8 cellular contexts compared by ENCODE assay signal in genomic region chr17:73546770-73547345, GRCh38.
DNase-seq lines count a peak whose midpoint lies in the region; ATAC-seq and TF ChIP-seq lines count a peak whose summit lies in the region.

No MANE protein-coding gene starts in this region.

- H3K4me1 ChIP-seq in HCT116 (ENCODE audit: control insufficient read depth in 1 of 2, insufficient read depth in 2 of 2, low read length in 2 of 2) (peaks cover 7% of the 10 kb centered on the region in 2 experiments; a peak in 3 of 4 replicates), SJCRH30 (peaks cover 12% of the 10 kb centered on the region; the same call in 1 of the 2 replicates), testis (peaks cover 19% of the 10 kb centered on the region), ascending aorta (no peaks in the 10 kb centered on the region)

- intact Hi-C loops in HCT116 (cut with micrococcal nuclease) (no loop called here), testis (cut with DNase I; ENCODE audit: low total_unique reads) (no loop called here), ascending aorta (cut with DNase I) (no loop called here)

- no peaks in the 10 kb centered on the region for H3K79me2 ChIP-seq in HCT116 (ENCODE audit: insufficient read depth, low read length)

- no peak overlapping the region for H3K9ac ChIP-seq in HCT116 (ENCODE audit: low read length)

- TF ChIP-seq RAD21 in HCT116 (IDR thresholded peaks at IDR 0.05; ENCODE audit: low read depth), result no peak

- no peak overlapping the region for H3K27ac ChIP-seq in HCT116 (ENCODE audit: low read depth, low read length)
- no peak overlapping the region for H3K27ac ChIP-seq in SJCRH30
- H3K27ac ChIP-seq in testis, result no peak overlapping the region
- no peak overlapping the region for H3K27ac ChIP-seq in ascending aorta

- BruUV-seq in HCT116 (replicated peaks; lab: Mats Ljungman, UMichigan), result no TSS peak

- H3K27me3 ChIP-seq in HCT116 (ENCODE audit: insufficient read depth, low read length), result no peaks in the 10 kb centered on the region; the same call in 1 of the 2 replicates
- no peaks in the 10 kb centered on the region for H3K27me3 ChIP-seq in SJCRH30
- H3K27me3 ChIP-seq in testis, result no peaks in the 10 kb centered on the region
- H3K27me3 ChIP-seq in ascending aorta, result no peaks in the 10 kb centered on the region

- H3K36me3 ChIP-seq in HCT116 (ENCODE audit: control insufficient read depth in 1 of 2, insufficient read depth in 2 of 2, low read length in 2 of 2) (no peaks in the 10 kb centered on the region), SJCRH30 (no peaks in the 10 kb centered on the region), testis (ENCODE audit: low read depth, missing control alignments) (no peaks in the 10 kb centered on the region), ascending aorta (no peaks in the 10 kb centered on the region)

- H3K4me3 ChIP-seq in HCT116 (replicated peaks in 1 of 2; ENCODE audit: low read depth in 1 of 2, low read length in 2 of 2) (no peak overlapping the region), SJCRH30 (no peak overlapping the region), fibroblast of mammary gland (ENCODE audit: control insufficient read depth, low read depth, low read length) (no peak overlapping the region), testis (no peak overlapping the region), ascending aorta (no peak overlapping the region)

- H2AFZ ChIP-seq in HCT116 (ENCODE audit: low read depth, low read length, poor library complexity, severe bottlenecking), result no peak overlapping the region

- no peak for TF ChIP-seq CTCF in HCT116 (IDR thresholded peaks at IDR 0.05 in 2 of 3, conservative IDR thresholded peaks at IDR 0.05 in 1 of 3; ENCODE audit: borderline replicate concordance in 1 of 3, insufficient read depth in 1 of 3, low read depth in 2 of 3, low read length in 2 of 3)
- TF ChIP-seq CTCF in fibroblast of mammary gland (conservative IDR thresholded peaks at IDR 0.05; ENCODE audit: control insufficient read depth, insufficient read depth, low read depth, low read length), result no peak
- TF ChIP-seq CTCF in testis (IDR thresholded peaks at IDR 0.05), result no peak
- no peak for TF ChIP-seq CTCF in ascending aorta (IDR thresholded peaks at IDR 0.05)

- H3K9me3 ChIP-seq in HCT116 (ENCODE audit: control insufficient read depth in 1 of 2, insufficient read depth in 1 of 2, low read depth in 1 of 2, low read length in 2 of 2), result no peaks in the 10 kb centered on the region
- no peaks in the 10 kb centered on the region for H3K9me3 ChIP-seq in SJCRH30 (replicated peaks)
- H3K9me3 ChIP-seq in testis, result no peaks in the 10 kb centered on the region
- H3K9me3 ChIP-seq in ascending aorta, result no peaks in the 10 kb centered on the region

- peak; percentile 62 for DNase-seq in COLO668 (lab: John Stamatoyannopoulos, UW; ENCODE audit: unreplicated experiment)
- DNase-seq in HCT116 (ENCODE audit: low read depth, low spot score), result peak; percentile 12
- peak; percentile 66 to 70 for DNase-seq in SJCRH30
- peak; percentile 55 for DNase-seq in fibroblast of mammary gland (ENCODE audit: low read depth)
- DNase-seq in testis, result peak; percentile 87
- no peak for DNase-seq in ascending aorta (ENCODE audit: low spot score in 2 of 2)

- no peaks in the 10 kb centered on the region for H3K9me2 ChIP-seq in HCT116 (ENCODE audit: insufficient read depth)

- RAD21 ChIA-PET in HCT116 (lab: Charles Lee; ENCODE audit: low non-redundant PET in 1 of 2, low total read pairs in 2 of 2, uncharacterized antibody in 2 of 2, unreplicated experiment in 2 of 2), result no interaction called here

- ATAC-seq in HCT116, result peak; percentile 89
- ATAC-seq in HG03025 (IDR thresholded peaks at IDR 0.05; ENCODE audit: low FRiP score, unreplicated experiment), result no peak
- ATAC-seq in GM18867 (IDR thresholded peaks at IDR 0.05; ENCODE audit: unreplicated experiment), result no peak

- peak overlapping the region; percentile 8; the same call in 1 of the 2 replicates for H3K4me2 ChIP-seq in HCT116 (ENCODE audit: low read length)

- CTCF ChIA-PET in HCT116 (lab: Charles Lee), result no interaction called here

- POLR2A ChIA-PET in HCT116 (lab: Charles Lee), result no interaction called here

- H4K20me1 ChIP-seq in HCT116 (ENCODE audit: insufficient read depth), result no peaks in the 10 kb centered on the region

- no peak for TF ChIP-seq POLR2A in HCT116 (IDR thresholded peaks at IDR 0.05; ENCODE audit: borderline replicate concordance, extremely low read depth, insufficient read depth, insufficient read length)
- TF ChIP-seq POLR2A in testis (IDR thresholded peaks at IDR 0.05), result no peak

- 75 to 80% methylated on average over 7 of the region's 7 CpGs for WGBS in testis, 2 donors

TF ChIP-seq in HCT116, 20 proteins besides CTCF, POLR2A, EP300 and RAD21:
- TF ChIP-seq MAX (IDR thresholded peaks at IDR 0.05) (no peak), EGR1 (IDR thresholded peaks at IDR 0.05; ENCODE audit: low read depth) (no peak)

Comparison
In these comparisons a context has a peak if more than half of its experiments do, and no peak if none do; other contexts are left out.
1. DNase-seq: peak in COLO668 (single experiment), HCT116 (single experiment), SJCRH30 (2 of 2), fibroblast of mammary gland (single experiment) and testis (single experiment); none in ascending aorta (0 of 2).